ENCODE assay signal across 1 cellular context in the genomic region with DNA sequence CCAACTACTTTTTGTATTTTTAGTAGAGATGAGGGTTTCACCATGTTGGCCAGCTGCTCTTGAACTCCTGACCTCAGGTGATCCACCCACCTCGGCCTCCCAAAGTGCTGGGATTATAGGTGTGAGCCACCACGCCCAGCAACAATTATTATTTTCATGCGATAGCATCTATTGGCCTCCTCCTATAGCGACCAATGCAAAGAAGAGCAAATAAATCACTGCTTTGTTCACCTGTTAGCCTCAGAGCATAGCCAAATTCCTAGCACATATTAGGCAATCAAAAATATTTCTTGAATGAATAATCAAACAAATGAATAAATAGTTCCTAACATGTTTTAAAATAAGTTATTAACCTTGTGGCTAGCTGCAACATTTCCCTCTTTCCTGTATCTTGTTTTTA.
TF ChIP-seq lines count a peak whose summit lies in the region.

No MANE protein-coding gene starts in this region.

TF ChIP-seq in WTC11, 78 proteins besides CTCF, POLR2A, EP300 and RAD21:
- TF ChIP-seq, protein P1, sequence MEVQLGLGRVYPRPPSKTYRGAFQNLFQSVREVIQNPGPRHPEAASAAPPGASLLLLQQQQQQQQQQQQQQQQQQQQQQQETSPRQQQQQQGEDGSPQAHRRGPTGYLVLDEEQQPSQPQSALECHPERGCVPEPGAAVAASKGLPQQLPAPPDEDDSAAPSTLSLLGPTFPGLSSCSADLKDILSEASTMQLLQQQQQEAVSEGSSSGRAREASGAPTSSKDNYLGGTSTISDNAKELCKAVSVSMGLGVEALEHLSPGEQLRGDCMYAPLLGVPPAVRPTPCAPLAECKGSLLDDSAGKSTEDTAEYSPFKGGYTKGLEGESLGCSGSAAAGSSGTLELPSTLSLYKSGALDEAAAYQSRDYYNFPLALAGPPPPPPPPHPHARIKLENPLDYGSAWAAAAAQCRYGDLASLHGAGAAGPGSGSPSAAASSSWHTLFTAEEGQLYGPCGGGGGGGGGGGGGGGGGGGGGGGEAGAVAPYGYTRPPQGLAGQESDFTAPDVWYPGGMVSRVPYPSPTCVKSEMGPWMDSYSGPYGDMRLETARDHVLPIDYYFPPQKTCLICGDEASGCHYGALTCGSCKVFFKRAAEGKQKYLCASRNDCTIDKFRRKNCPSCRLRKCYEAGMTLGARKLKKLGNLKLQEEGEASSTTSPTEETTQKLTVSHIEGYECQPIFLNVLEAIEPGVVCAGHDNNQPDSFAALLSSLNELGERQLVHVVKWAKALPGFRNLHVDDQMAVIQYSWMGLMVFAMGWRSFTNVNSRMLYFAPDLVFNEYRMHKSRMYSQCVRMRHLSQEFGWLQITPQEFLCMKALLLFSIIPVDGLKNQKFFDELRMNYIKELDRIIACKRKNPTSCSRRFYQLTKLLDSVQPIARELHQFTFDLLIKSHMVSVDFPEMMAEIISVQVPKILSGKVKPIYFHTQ (CRISPR knock-in tag; IDR thresholded peaks at IDR 0.05), result no peak
- TF ChIP-seq, protein P2, sequence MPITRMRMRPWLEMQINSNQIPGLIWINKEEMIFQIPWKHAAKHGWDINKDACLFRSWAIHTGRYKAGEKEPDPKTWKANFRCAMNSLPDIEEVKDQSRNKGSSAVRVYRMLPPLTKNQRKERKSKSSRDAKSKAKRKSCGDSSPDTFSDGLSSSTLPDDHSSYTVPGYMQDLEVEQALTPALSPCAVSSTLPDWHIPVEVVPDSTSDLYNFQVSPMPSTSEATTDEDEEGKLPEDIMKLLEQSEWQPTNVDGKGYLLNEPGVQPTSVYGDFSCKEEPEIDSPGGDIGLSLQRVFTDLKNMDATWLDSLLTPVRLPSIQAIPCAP (CRISPR knock-in tag; IDR thresholded peaks at IDR 0.05), result no peak
- TF ChIP-seq, protein P3, sequence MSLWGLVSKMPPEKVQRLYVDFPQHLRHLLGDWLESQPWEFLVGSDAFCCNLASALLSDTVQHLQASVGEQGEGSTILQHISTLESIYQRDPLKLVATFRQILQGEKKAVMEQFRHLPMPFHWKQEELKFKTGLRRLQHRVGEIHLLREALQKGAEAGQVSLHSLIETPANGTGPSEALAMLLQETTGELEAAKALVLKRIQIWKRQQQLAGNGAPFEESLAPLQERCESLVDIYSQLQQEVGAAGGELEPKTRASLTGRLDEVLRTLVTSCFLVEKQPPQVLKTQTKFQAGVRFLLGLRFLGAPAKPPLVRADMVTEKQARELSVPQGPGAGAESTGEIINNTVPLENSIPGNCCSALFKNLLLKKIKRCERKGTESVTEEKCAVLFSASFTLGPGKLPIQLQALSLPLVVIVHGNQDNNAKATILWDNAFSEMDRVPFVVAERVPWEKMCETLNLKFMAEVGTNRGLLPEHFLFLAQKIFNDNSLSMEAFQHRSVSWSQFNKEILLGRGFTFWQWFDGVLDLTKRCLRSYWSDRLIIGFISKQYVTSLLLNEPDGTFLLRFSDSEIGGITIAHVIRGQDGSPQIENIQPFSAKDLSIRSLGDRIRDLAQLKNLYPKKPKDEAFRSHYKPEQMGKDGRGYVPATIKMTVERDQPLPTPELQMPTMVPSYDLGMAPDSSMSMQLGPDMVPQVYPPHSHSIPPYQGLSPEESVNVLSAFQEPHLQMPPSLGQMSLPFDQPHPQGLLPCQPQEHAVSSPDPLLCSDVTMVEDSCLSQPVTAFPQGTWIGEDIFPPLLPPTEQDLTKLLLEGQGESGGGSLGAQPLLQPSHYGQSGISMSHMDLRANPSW (CRISPR knock-in tag; conservative IDR thresholded peaks at IDR 0.05; ENCODE audit: low read depth), result no peak
- TF ChIP-seq FOXK1 (CRISPR knock-in tag; IDR thresholded peaks at IDR 0.05), result no peak
